8 cellular contexts compared by ENCODE assay signal in the genomic region with DNA sequence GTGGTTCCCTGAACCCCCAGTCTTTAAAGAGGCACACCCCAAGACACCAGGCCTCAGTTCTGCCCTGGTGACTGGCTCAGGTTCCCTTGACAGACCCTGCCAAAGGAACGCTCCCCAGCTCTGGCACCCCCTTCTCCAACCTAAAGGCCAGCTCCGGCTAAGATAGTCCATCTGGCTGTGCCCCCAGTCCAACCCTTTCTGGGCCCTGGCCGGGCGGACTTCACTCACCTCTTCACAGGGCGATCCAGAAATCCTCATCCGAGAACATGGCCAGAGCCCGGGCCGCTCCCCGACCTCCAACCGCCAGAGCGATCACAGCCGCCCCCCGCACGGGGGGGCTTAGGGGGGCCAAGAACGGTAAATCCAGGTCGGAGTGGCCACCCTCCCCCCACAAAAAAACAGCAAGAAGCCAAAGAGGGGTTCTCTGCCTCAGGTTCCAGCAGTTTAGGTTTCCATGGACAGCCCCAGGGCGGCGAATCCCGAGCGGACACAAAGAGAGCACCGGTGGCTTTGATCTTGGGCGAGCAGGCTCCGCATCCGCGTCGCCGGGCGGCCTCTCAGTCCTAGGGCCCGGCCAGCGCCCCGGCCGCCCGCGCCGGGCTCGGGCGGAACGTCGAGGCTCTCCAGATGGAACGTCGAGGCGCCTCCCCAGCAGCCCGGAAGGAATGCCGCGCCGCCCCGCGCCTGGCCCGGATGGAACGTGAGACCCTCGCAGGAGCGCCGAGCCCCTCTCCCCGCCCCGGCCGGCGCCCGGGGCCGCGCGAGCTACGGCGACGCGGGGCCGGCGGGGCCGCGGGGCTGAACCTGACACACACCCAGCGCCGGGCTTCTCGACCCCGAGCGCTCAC. TPM values are rescaled to one million over a fixed set of nuclear protein-coding genes. Genes with fewer than 3 reads are reported as not detected.
A peak's percentile ranks its signal among the peaks of the same experiment; 100 is the strongest.
DNase-seq lines count a peak whose midpoint lies in the region; ATAC-seq and TF ChIP-seq lines count a peak whose summit lies in the region.

No MANE protein-coding gene starts in this region.

- peaks cover 64% of the 10 kb centered on the region for H3K4me1 Mint-ChIP-seq in dendritic cell treated with granulocyte-macrophage colony-stimulating factor and Interleukin-4, amounts not matched to agents 40 ng/mL and 50 ng/mL, for 4 days (ENCODE audit: low read depth)
- H3K4me1 Mint-ChIP-seq in memory B cell (peaks cover 57% of the 10 kb centered on the region), type B pancreatic cell (ENCODE audit: unreplicated experiment) (peaks cover 48% of the 10 kb centered on the region)

- ATAC-seq in HG02763 (IDR thresholded peaks at IDR 0.05; ENCODE audit: unreplicated experiment) (peak; percentile 8), memory B cell (ENCODE audit: low read depth) (peak; percentile 14)

- no peak for TF ChIP-seq CTCF in type B pancreatic cell (conservative IDR thresholded peaks at IDR 0.05)

- H3K9me3 Mint-ChIP-seq in dendritic cell treated with granulocyte-macrophage colony-stimulating factor and Interleukin-4, amounts not matched to agents 40 ng/mL and 50 ng/mL, for 4 days: no peaks in the 10 kb centered on the region
- H3K9me3 Mint-ChIP-seq in memory B cell (no peaks in the 10 kb centered on the region), type B pancreatic cell (no peaks in the 10 kb centered on the region)

- peak overlapping the region; percentile 98 for H3K27ac Mint-ChIP-seq in dendritic cell treated with granulocyte-macrophage colony-stimulating factor and Interleukin-4, amounts not matched to agents 40 ng/mL and 50 ng/mL, for 4 days
- H3K27ac Mint-ChIP-seq in memory B cell: peak overlapping the region; percentile 94
- H3K27ac Mint-ChIP-seq in type B pancreatic cell: peak overlapping the region; percentile 92

- peak overlapping the region; percentile 95 for H3K4me3 Mint-ChIP-seq in dendritic cell treated with granulocyte-macrophage colony-stimulating factor and Interleukin-4, amounts not matched to agents 40 ng/mL and 50 ng/mL, for 4 days
- H3K4me3 Mint-ChIP-seq in memory B cell (peak overlapping the region; percentile 90), type B pancreatic cell (peak overlapping the region; percentile 94)

- peaks cover 46% of the 10 kb centered on the region for H3K36me3 Mint-ChIP-seq in dendritic cell treated with granulocyte-macrophage colony-stimulating factor and Interleukin-4, amounts not matched to agents 40 ng/mL and 50 ng/mL, for 4 days (ENCODE audit: low read depth)
- peaks cover 9% of the 10 kb centered on the region for H3K36me3 Mint-ChIP-seq in memory B cell
- peaks cover 15% of the 10 kb centered on the region for H3K36me3 Mint-ChIP-seq in type B pancreatic cell

- no peaks in the 10 kb centered on the region for H3K27me3 Mint-ChIP-seq in dendritic cell treated with granulocyte-macrophage colony-stimulating factor and Interleukin-4, amounts not matched to agents 40 ng/mL and 50 ng/mL, for 4 days
- H3K27me3 Mint-ChIP-seq in memory B cell (no peaks in the 10 kb centered on the region), type B pancreatic cell (no peaks in the 10 kb centered on the region)

- peak; percentile 65 for DNase-seq in NCI-H82 (lab: John Stamatoyannopoulos, UW)
- DNase-seq in NCI-H82 treated with DMSO at 0.1 percent for 48 hours (lab: John Stamatoyannopoulos, UW; ENCODE audit: unreplicated experiment): no peak
- peak; percentile 40 for DNase-seq in RKO (ENCODE audit: low spot score)
- DNase-seq in memory B cell (ENCODE audit: low spot score in 2 of 2): peak in 1 of 2 donors; percentile 32
- no peak for DNase-seq in type B pancreatic cell (ENCODE audit: extremely low spot score, unreplicated experiment)
- no peak for DNase-seq in cerebellar nuclear complex (lab: John Stamatoyannopoulos, UW)

- intact Hi-C loops in dendritic cell treated with granulocyte-macrophage colony-stimulating factor and Interleukin-4, amounts not matched to agents 40 ng/mL and 50 ng/mL, for 4 days (cut with micrococcal nuclease): loop anchor here (2.0 to 5.0 kb wide), 3 partner anchors 128 to 283 kb away; a partner anchor contains a TSS

RNA-seq across cellular contexts. Expression of a gene that starts 1.0 kb away (rescaled TPM):
- total RNA-seq in type B pancreatic cell (ENCODE audit: low replicate concordance): 95.4 and 97.6 TPM in 2 replicates

RNA-seq across cellular contexts. Expression of a gene that starts 10.2 kb away (rescaled TPM):
- total RNA-seq in type B pancreatic cell (ENCODE audit: low replicate concordance): 0.88 and 1.8 TPM in 2 replicates

RNA-seq across cellular contexts. Expression of a gene that starts 35.0 kb away (rescaled TPM):
- 0.56 TPM in 1 of 2 replicates, not detected in the other for total RNA-seq in type B pancreatic cell (ENCODE audit: low replicate concordance)

RNA-seq across cellular contexts. Expression of a gene that starts 41.0 kb away (rescaled TPM):
- 58.7 and 66.3 TPM in 2 replicates for total RNA-seq in type B pancreatic cell (ENCODE audit: low replicate concordance)

RNA-seq across cellular contexts. Expression of a gene that starts 51.0 kb away (rescaled TPM):
- 101 and 105 TPM in 2 replicates for total RNA-seq in type B pancreatic cell (ENCODE audit: low replicate concordance)

Comparison
In these comparisons a context has a peak if more than half of its experiments do, and no peak if none do; other contexts are left out.
1. DNase-seq: peak in NCI-H82 (single experiment) and RKO (single experiment); none in NCI-H82 treated with DMSO at 0.1 percent for 48 hours (single experiment), type B pancreatic cell (single experiment) and cerebellar nuclear complex (0 of 2).
2. Peak in every context shown above with its lines, with median percentiles within 50 percentile points of each other: H3K27ac Mint-ChIP-seq and H3K4me3 Mint-ChIP-seq.